ENCODE assay signal across 1 cellular context in genomic region chr3:14119651-14120050, GRCh38.
TF ChIP-seq lines count a peak whose summit lies in the region.

No MANE protein-coding gene starts in this region.

TF ChIP-seq in liver, 16 proteins besides CTCF, POLR2A, EP300 and RAD21 (continued from another document):
- no peak for TF ChIP-seq ZBTB33 (IDR thresholded peaks at IDR 0.05)
- no peak for TF ChIP-seq HNF4A (conservative IDR thresholded peaks at IDR 0.05)
- no peak for TF ChIP-seq GABPA (IDR thresholded peaks at IDR 0.05 in 1 of 2, conservative IDR thresholded peaks at IDR 0.05 in 1 of 2)
- TF ChIP-seq RXRA (IDR thresholded peaks at IDR 0.05): no peak
- TF ChIP-seq EGR1 (IDR thresholded peaks at IDR 0.05; ENCODE audit: low read depth in 2 of 2): no peak
- no peak for TF ChIP-seq FOXA1 (IDR thresholded peaks at IDR 0.05)
- TF ChIP-seq SP1 (IDR thresholded peaks at IDR 0.05): no peak
- TF ChIP-seq TAF1 (conservative IDR thresholded peaks at IDR 0.05): no peak
- TF ChIP-seq, protein P1, sequence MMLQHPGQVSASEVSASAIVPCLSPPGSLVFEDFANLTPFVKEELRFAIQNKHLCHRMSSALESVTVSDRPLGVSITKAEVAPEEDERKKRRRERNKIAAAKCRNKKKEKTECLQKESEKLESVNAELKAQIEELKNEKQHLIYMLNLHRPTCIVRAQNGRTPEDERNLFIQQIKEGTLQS (IDR thresholded peaks at IDR 0.05): no peak
- no peak for TF ChIP-seq FOXA2 (IDR thresholded peaks at IDR 0.05)
